13 cellular contexts compared by ENCODE assay signal in genomic region chr1:8003431-8004112, GRCh38. TPM values are rescaled to one million over a fixed set of nuclear protein-coding genes. Genes with fewer than 3 reads are reported as not detected.
DNase-seq lines count a peak whose midpoint lies in the region; ATAC-seq and TF ChIP-seq lines count a peak whose summit lies in the region.
"Had no signal": no experiment of that assay in that cellular context is flagged by ENCODE, and none has a peak within 500 bp of the region (broad histone marks: within the 10 kb centered on the region; RNA-seq: fewer than 3 reads in every experiment).

No MANE protein-coding gene starts in this region.

- ATAC-seq in gastrocnemius medialis (no peak), HG02610 (IDR thresholded peaks at IDR 0.05; ENCODE audit: unreplicated experiment) (no peak)

- peak overlapping the region; percentile 76 for H3K27ac ChIP-seq in C4-2B
- H3K27ac ChIP-seq in fibroblast of lung (ENCODE audit: insufficient read depth, low read length): peak overlapping the region; percentile 96
- H3K27ac ChIP-seq in gastrocnemius medialis: peak overlapping the region; percentile 87 to 92 (median 88)

- in situ Hi-C loops in gastrocnemius medialis (cut with MboI; ENCODE audit: low sequenced_read_pairs in 4 of 4): no loop called here

- DNase-seq in adipocyte (ENCODE audit: low read depth) (peak; percentile 18), fibroblast of lung (ENCODE audit: low read depth in 2 of 2) (peak in 1 of 2 donors; percentile 24), gastrocnemius medialis (no peak), HEK293T (ENCODE audit: extremely low spot score) (no peak), AG08396 (ENCODE audit: low spot score) (no peak)
- no peak for DNase-seq in stimulated activated CD4-positive, alpha-beta T cell treated with anti-CD3 and anti-CD28 coated beads, Interleukin-1b, Interleukin-23, amount 100 ng/mL, for 48 hours
- DNase-seq: amniotic stem cell, BE2C, NCI-H1417 treated with DMSO at 0.1 percent for 48 hours, NCI-H774, SJCRH30 had no signal

- TF ChIP-seq POLR2A in gastrocnemius medialis (IDR thresholded peaks at IDR 0.05): no peak

- intact Hi-C loops in gastrocnemius medialis (cut with DNase I; ENCODE audit: low total_unique reads): loop anchor here (2.0 kb wide), 2 partner anchors 23 to 255 kb away; partner anchors contain the start of gene ERRFI1

- H2AFZ ChIP-seq in fibroblast of lung (ENCODE audit: low read length): no peak overlapping the region

- no peaks in the 10 kb centered on the region for H4K20me1 ChIP-seq in fibroblast of lung (ENCODE audit: control insufficient read depth, extremely low read depth, insufficient read depth, low read length)

- H3K4me2 ChIP-seq in fibroblast of lung (ENCODE audit: extremely low read depth, insufficient read depth, low read length): no peak overlapping the region

- H3K79me2 ChIP-seq in fibroblast of lung (ENCODE audit: control insufficient read depth, insufficient read depth, low read length): no peaks in the 10 kb centered on the region

- H3K9ac ChIP-seq in adipocyte (ENCODE audit: low read length) (peak overlapping the region; percentile 88), fibroblast of lung (ENCODE audit: insufficient read depth, low read length) (no peak overlapping the region)

- TF ChIP-seq CTCF in C4-2B (conservative IDR thresholded peaks at IDR 0.05): no peak
- no peak for TF ChIP-seq CTCF in fibroblast of lung (conservative IDR thresholded peaks at IDR 0.05 in 1 of 2, IDR thresholded peaks at IDR 0.05 in 1 of 2; ENCODE audit: low read depth in 1 of 2, low read length in 2 of 2)
- TF ChIP-seq CTCF in gastrocnemius medialis (IDR thresholded peaks at IDR 0.05 in 4 of 5, conservative IDR thresholded peaks at IDR 0.05 in 1 of 5): no peak

- no peaks in the 10 kb centered on the region for H3K27me3 ChIP-seq in adipocyte (replicated peaks; ENCODE audit: control insufficient read depth, insufficient read depth, low read length)
- no peaks in the 10 kb centered on the region for H3K27me3 ChIP-seq in fibroblast of lung (ENCODE audit: control insufficient read depth, insufficient read depth, low read length)
- no peaks in the 10 kb centered on the region for H3K27me3 ChIP-seq in gastrocnemius medialis
- H3K27me3 ChIP-seq: BE2C, SJCRH30 had no signal

- no peaks in the 10 kb centered on the region for H3K9me3 ChIP-seq in adipocyte (ENCODE audit: control insufficient read depth, low read length)
- H3K9me3 ChIP-seq in fibroblast of lung (ENCODE audit: control insufficient read depth, insufficient read depth, low read depth, low read length): no peaks in the 10 kb centered on the region
- no peaks in the 10 kb centered on the region for H3K9me3 ChIP-seq in gastrocnemius medialis
- H3K9me3 ChIP-seq: BE2C, SJCRH30 had no signal

- no peak overlapping the region for H3K4me3 ChIP-seq in adipocyte (ENCODE audit: low read length)
- H3K4me3 ChIP-seq in fibroblast of lung (replicated peaks in 1 of 4; ENCODE audit: control extremely low read depth in 1 of 4, insufficient read depth in 1 of 4, low read depth in 3 of 4, low read length in 4 of 4): no peak overlapping the region
- H3K4me3 ChIP-seq in gastrocnemius medialis: no peak overlapping the region
- H3K4me3 ChIP-seq: SJCRH30 had no signal

- H3K36me3 ChIP-seq in adipocyte (ENCODE audit: control insufficient read depth, insufficient read depth, low read length, severe bottlenecking) (no peaks in the 10 kb centered on the region), fibroblast of lung (ENCODE audit: control insufficient read depth, insufficient read depth, low read length) (no peaks in the 10 kb centered on the region), gastrocnemius medialis (no peaks in the 10 kb centered on the region)
- H3K36me3 ChIP-seq: BE2C had no signal

- H3K4me1 ChIP-seq in adipocyte (ENCODE audit: control insufficient read depth, insufficient read depth, low read length) (peaks cover 51% of the 10 kb centered on the region), fibroblast of lung (ENCODE audit: control insufficient read depth, extremely low read depth, insufficient read depth, low read length) (peaks cover 27% of the 10 kb centered on the region), gastrocnemius medialis (peaks cover 29 to 33% of the 10 kb centered on the region in 2 donors)

- CTCF ChIA-PET in HEK293T (lab: Yijun Ruan, JAX): no interaction called here

- POLR2A ChIA-PET in HEK293T (lab: Yijun Ruan, JAX): no interaction called here

TF ChIP-seq in HEK293T, 16 proteins besides CTCF, POLR2A, EP300 and RAD21:
- TF ChIP-seq ARNT (IDR thresholded peaks at IDR 0.05) (no peak), FOXK2 (IDR thresholded peaks at IDR 0.05) (no peak), SP1 (IDR thresholded peaks at IDR 0.05) (no peak), L3MBTL2 (conservative IDR thresholded peaks at IDR 0.05) (no peak), BHLHE40 (IDR thresholded peaks at IDR 0.05; ENCODE audit: borderline replicate concordance) (no peak), TARDBP (IDR thresholded peaks at IDR 0.05) (no peak), HDGF (IDR thresholded peaks at IDR 0.05; ENCODE audit: borderline replicate concordance) (no peak), FOXA1 (IDR thresholded peaks at IDR 0.05) (no peak), SUZ12 (IDR thresholded peaks at IDR 0.05) (no peak), LEF1 (IDR thresholded peaks at IDR 0.05; ENCODE audit: borderline replicate concordance) (no peak), NFRKB (IDR thresholded peaks at IDR 0.05) (no peak), ZNF384 (IDR thresholded peaks at IDR 0.05) (no peak)
- TF ChIP-seq, protein P1, sequence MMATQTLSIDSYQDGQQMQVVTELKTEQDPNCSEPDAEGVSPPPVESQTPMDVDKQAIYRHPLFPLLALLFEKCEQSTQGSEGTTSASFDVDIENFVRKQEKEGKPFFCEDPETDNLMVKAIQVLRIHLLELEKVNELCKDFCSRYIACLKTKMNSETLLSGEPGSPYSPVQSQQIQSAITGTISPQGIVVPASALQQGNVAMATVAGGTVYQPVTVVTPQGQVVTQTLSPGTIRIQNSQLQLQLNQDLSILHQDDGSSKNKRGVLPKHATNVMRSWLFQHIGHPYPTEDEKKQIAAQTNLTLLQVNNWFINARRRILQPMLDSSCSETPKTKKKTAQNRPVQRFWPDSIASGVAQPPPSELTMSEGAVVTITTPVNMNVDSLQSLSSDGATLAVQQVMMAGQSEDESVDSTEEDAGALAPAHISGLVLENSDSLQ (IDR thresholded peaks at IDR 0.05): no peak

RNA-seq across cellular contexts. Expression of gene ERRFI1, which starts 22.5 kb away (rescaled TPM):
- 46.2 and 53.9 TPM in 2 replicates for total RNA-seq in fibroblast of lung
- polyA plus RNA-seq in fibroblast of lung: 78.2 and 105 TPM in 2 replicates
- polyA plus RNA-seq in fibroblast of lung (2012): 41.8 and 52.6 TPM in 2 replicates
- 8.9 and 27.3 TPM in 2 replicates for polyA minus RNA-seq in fibroblast of lung (ENCODE audit: low replicate concordance)
- total RNA-seq in gastrocnemius medialis: 100 to 1,000 TPM; 184 to 644 (median 448) TPM

RNA-seq across cellular contexts. Expression of gene PARK7, which starts 42.1 kb away (rescaled TPM):
- 251 and 264 TPM in 2 replicates for total RNA-seq in fibroblast of lung
- polyA plus RNA-seq in fibroblast of lung: 513 and 651 TPM in 2 replicates
- polyA plus RNA-seq in fibroblast of lung (2012): 461 and 544 TPM in 2 replicates
- polyA minus RNA-seq in fibroblast of lung (ENCODE audit: low replicate concordance): 22.8 and 26.5 TPM in 2 replicates
- 100 to 1,000 TPM; 291 to 370 (median 332) TPM for total RNA-seq in gastrocnemius medialis
